19 cellular contexts compared by ENCODE assay signal in the genomic region with DNA sequence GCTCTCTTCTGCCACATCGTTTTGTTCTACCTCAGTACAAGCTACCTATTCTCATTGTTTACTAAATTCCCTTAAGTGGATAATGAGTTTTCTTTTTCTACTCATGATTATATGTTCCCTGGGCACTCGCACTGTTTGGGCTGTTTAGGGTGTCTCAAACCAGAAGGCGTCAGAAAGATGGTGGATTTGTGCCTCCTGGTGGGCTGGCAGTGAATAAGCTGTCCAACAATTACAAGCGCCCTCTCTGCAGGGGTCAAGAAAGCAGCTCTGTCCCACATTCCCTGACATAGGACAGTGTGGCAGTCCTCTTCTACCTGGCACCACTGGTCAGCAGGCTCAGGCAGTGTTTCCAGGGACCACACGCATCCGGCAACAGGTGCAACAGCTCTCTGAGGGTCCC.
A peak's percentile ranks its signal among the peaks of the same experiment; 100 is the strongest.
DNase-seq lines count a peak whose midpoint lies in the region; ATAC-seq and TF ChIP-seq lines count a peak whose summit lies in the region.
"Had no signal": no experiment of that assay in that cellular context is flagged by ENCODE, and none has a peak within 500 bp of the region (broad histone marks: within the 10 kb centered on the region; RNA-seq: fewer than 3 reads in every experiment).

No MANE protein-coding gene starts in this region.

- no peak overlapping the region for H2AFZ ChIP-seq in Loucy (ENCODE audit: low read length)

- H3K36me3 ChIP-seq in Loucy (ENCODE audit: insufficient read depth, low read length), result no peaks in the 10 kb centered on the region
- H3K36me3 ChIP-seq: BLaER1, gastrocnemius medialis, lower lobe of right lung, SJSA1, transverse colon had no signal

- H4K20me1 ChIP-seq in Loucy (ENCODE audit: insufficient read depth, low read length, poor library complexity, severe bottlenecking), result no peaks in the 10 kb centered on the region
- H4K20me1 ChIP-seq: BLaER1 had no signal

- H3K4me2 ChIP-seq in Loucy (ENCODE audit: low read depth, low read length, poor library complexity, severe bottlenecking), result no peak overlapping the region
- H3K4me2 ChIP-seq: BLaER1 had no signal

- H3K4me3 Mint-ChIP-seq in nephron progenitor cell, result no peak overlapping the region
- no peak overlapping the region for H3K4me3 Mint-ChIP-seq in effector memory CD8-positive, alpha-beta T cell
- H3K4me3 Mint-ChIP-seq: activated CD4-positive, alpha-beta T cell treated with anti-CD3 and anti-CD28 coated beads, Interleukin-2, amount 10 ng/mL, durations not matched to agents 7 days and 5 days had no signal

- no peak overlapping the region for H3K9ac ChIP-seq in Loucy (ENCODE audit: low read depth, low read length, poor library complexity, severe bottlenecking)
- H3K9ac ChIP-seq: BLaER1 had no signal

- H3K9me3 Mint-ChIP-seq in nephron progenitor cell, result no peaks in the 10 kb centered on the region
- H3K9me3 Mint-ChIP-seq in effector memory CD8-positive, alpha-beta T cell, result peaks cover 1 to 5% of the 10 kb centered on the region in 2 donors

- in situ Hi-C loops in SK-MEL-5 (cut with HindIII; ENCODE audit: low pct_unique_long_range_greater_than_20kb, low sequenced_read_pairs), result no loop called here

- peaks cover 4% of the 10 kb centered on the region for H3K4me1 ChIP-seq in Loucy (ENCODE audit: insufficient read depth, low read length, poor library complexity, severe bottlenecking)
- H3K4me1 ChIP-seq: BLaER1, gastrocnemius medialis, lower lobe of right lung, psoas muscle, SJSA1, transverse colon had no signal

- H3K9me3 ChIP-seq in Loucy (ENCODE audit: insufficient read depth, low read depth, low read length), result no peaks in the 10 kb centered on the region
- H3K9me3 ChIP-seq: BLaER1, gastrocnemius medialis, lower lobe of right lung, psoas muscle, SJSA1, transverse colon had no signal

- H3K79me2 ChIP-seq in Loucy (ENCODE audit: insufficient read depth, low read length), result no peaks in the 10 kb centered on the region

- H3K4me3 ChIP-seq in Loucy (ENCODE audit: low read length, poor library complexity, severe bottlenecking), result no peak overlapping the region
- H3K4me3 ChIP-seq: BLaER1, gastrocnemius medialis, lower lobe of right lung, psoas muscle, SJSA1, transverse colon had no signal

- H3K9me2 ChIP-seq in Loucy (replicated peaks; ENCODE audit: low read depth, low read length), result no peaks in the 10 kb centered on the region

- H3K36me3 Mint-ChIP-seq in nephron progenitor cell (ENCODE audit: low read depth), result no peaks in the 10 kb centered on the region
- H3K36me3 Mint-ChIP-seq in effector memory CD8-positive, alpha-beta T cell (ENCODE audit: insufficient read depth), result no peaks in the 10 kb centered on the region

- peaks cover 19% of the 10 kb centered on the region for H3K27me3 Mint-ChIP-seq in nephron progenitor cell (ENCODE audit: low read depth, poor library complexity)
- H3K27me3 Mint-ChIP-seq in effector memory CD8-positive, alpha-beta T cell, result no peaks in the 10 kb centered on the region
- H3K27me3 Mint-ChIP-seq: activated CD4-positive, alpha-beta T cell treated with anti-CD3 and anti-CD28 coated beads, Interleukin-2, amount 10 ng/mL, durations not matched to agents 7 days and 5 days had no signal

- H3K27me3 ChIP-seq in Loucy (ENCODE audit: insufficient read depth, low read length, poor library complexity, severe bottlenecking), result no peaks in the 10 kb centered on the region
- H3K27me3 ChIP-seq: BLaER1, gastrocnemius medialis, SJSA1 had no signal

- H3F3A ChIP-seq in Loucy (ENCODE audit: low read depth), result no peaks in the 10 kb centered on the region

- 0 out of 2 replicates have a peak, but pooled peaks have one; percentile 5 for TF ChIP-seq CTCF in GM12874 (IDR thresholded peaks at IDR 0.05; ENCODE audit: insufficient read depth, low read depth, low read length)
- peak; percentile 43 for TF ChIP-seq CTCF in Loucy (conservative IDR thresholded peaks at IDR 0.05; ENCODE audit: low read length)
- peak; percentile 23 for TF ChIP-seq CTCF in nephron progenitor cell (IDR thresholded peaks at IDR 0.05)

- DNase-seq in SK-MEL-5 (ENCODE audit: low read depth, low spot score) (peak; percentile 41), nephron progenitor cell (peak; percentile 15), DMS 273 treated with DMSO at 0.1 percent for 48 hours (lab: John Stamatoyannopoulos, UW) (no peak), NOMO-1 treated with DMSO at 0.1 percent for 48 hours (lab: John Stamatoyannopoulos, UW; ENCODE audit: unreplicated experiment) (no peak), OCI-M2 (lab: John Stamatoyannopoulos, UW; ENCODE audit: unreplicated experiment) (no peak)
- no peak for DNase-seq in effector memory CD8-positive, alpha-beta T cell
- DNase-seq: activated CD4-positive, alpha-beta T cell treated with anti-CD3 and anti-CD28 coated beads, Interleukin-2, amount 10 ng/mL, durations not matched to agents 7 days and 5 days; activated naive CD4-positive, alpha-beta T cell; DMS53; gastrocnemius medialis; lower lobe of right lung; psoas muscle; stimulated activated naive CD4-positive, alpha-beta T cell treated with Interleukin-2 at 50 U/mL for 16 hours; T1000; transverse colon had no signal

- H3K27ac Mint-ChIP-seq in nephron progenitor cell, result no peak overlapping the region
- H3K27ac Mint-ChIP-seq in effector memory CD8-positive, alpha-beta T cell, result no peak overlapping the region
- H3K27ac Mint-ChIP-seq: activated CD4-positive, alpha-beta T cell treated with anti-CD3 and anti-CD28 coated beads, Interleukin-2, amount 10 ng/mL, durations not matched to agents 7 days and 5 days had no signal

- ATAC-seq in effector memory CD8-positive, alpha-beta T cell (replicated peaks), result no peak
- ATAC-seq: gastrocnemius medialis, lower lobe of right lung, psoas muscle had no signal

- no peaks in the 10 kb centered on the region for H3K4me1 Mint-ChIP-seq in nephron progenitor cell
- H3K4me1 Mint-ChIP-seq in effector memory CD8-positive, alpha-beta T cell (ENCODE audit: low read depth in 2 of 2), result no peaks in the 10 kb centered on the region
- H3K4me1 Mint-ChIP-seq: activated CD4-positive, alpha-beta T cell treated with anti-CD3 and anti-CD28 coated beads, Interleukin-2, amount 10 ng/mL, durations not matched to agents 7 days and 5 days had no signal

Comparison
In these comparisons a context has a peak if more than half of its experiments do, and no peak if none do; other contexts are left out.
1. DNase-seq: peak in SK-MEL-5 (single experiment) and nephron progenitor cell (single experiment); none in effector memory CD8-positive, alpha-beta T cell (0 of 3), DMS 273 treated with DMSO at 0.1 percent for 48 hours (single experiment), NOMO-1 treated with DMSO at 0.1 percent for 48 hours (single experiment) and OCI-M2 (single experiment).
2. Peak in every context shown above with its lines, with median percentiles within 50 percentile points of each other: CTCF ChIP-seq.